Comparison of ENCODE assay signal across 29 cellular contexts in genomic region chr2:56715670-56716069, GRCh38.
"Had no signal": no experiment of that assay in that cellular context is flagged by ENCODE, and none has a peak within 500 bp of the region (broad histone marks: within the 10 kb centered on the region; RNA-seq: fewer than 3 reads in every experiment).

No MANE protein-coding gene starts in this region.

- H3K27ac Mint-ChIP-seq: activated B cell treated with CpG ODN at 0.5 μM for 24 hours; activated CD4-positive, alpha-beta memory T cell treated with anti-CD3 and anti-CD28 coated beads for 36 hours; activated CD4-positive, alpha-beta T cell treated with anti-CD3 and anti-CD28 coated beads, Interleukin-2, amount 10 ng/mL, durations not matched to agents 24 days and 14 days; activated naive CD4-positive, alpha-beta T cell treated with anti-CD3 and anti-CD28 coated beads, Interleukin-2, amount 50 U/mL, for 72 hours; activated naive CD8-positive, alpha-beta T cell treated with anti-CD3 and anti-CD28 coated beads, Interleukin-2, amount 50 U/mL, for 24 hours; brain; T-helper 17 cell had no signal

- H3K4me3 Mint-ChIP-seq: activated B cell treated with CpG ODN at 0.5 μM for 24 hours; activated CD4-positive, alpha-beta memory T cell treated with anti-CD3 and anti-CD28 coated beads for 36 hours; activated CD4-positive, alpha-beta T cell treated with anti-CD3 and anti-CD28 coated beads, Interleukin-2, amount 10 ng/mL, durations not matched to agents 24 days and 14 days; activated naive CD8-positive, alpha-beta T cell treated with anti-CD3 and anti-CD28 coated beads, Interleukin-2, amount 50 U/mL, for 24 hours; activated T-cell treated with anti-CD3 and anti-CD28 coated beads, Interleukin-2, amount 50 U/mL, for 4 hours; brain; central memory CD8-positive, alpha-beta T cell; T-helper 17 cell had no signal

- H3K36me3 Mint-ChIP-seq: activated CD4-positive, alpha-beta memory T cell treated with anti-CD3 and anti-CD28 coated beads for 36 hours; brain had no signal

- DNase-seq: activated B cell treated with CpG ODN at 0.5 μM for 24 hours; activated CD4-positive, alpha-beta memory T cell treated with anti-CD3 and anti-CD28 coated beads for 36 hours; activated CD4-positive, alpha-beta T cell treated with anti-CD3 and anti-CD28 coated beads for 1 hour; activated CD4-positive, alpha-beta T cell treated with anti-CD3 and anti-CD28 coated beads, Interleukin-2, amount 10 ng/mL, durations not matched to agents 24 days and 14 days; activated CD8-positive, alpha-beta memory T cell treated with anti-CD3 and anti-CD28 coated beads for 24 hours; activated effector memory CD4-positive, alpha-beta T cell treated with anti-CD3 and anti-CD28 coated beads, Interleukin-2, amount 50 U/mL, for 16 hours; activated naive CD4-positive, alpha-beta T cell treated with Interleukin-2 at 50 U/mL for 16 hours; activated naive CD8-positive, alpha-beta T cell treated with anti-CD3 and anti-CD28 coated beads, Interleukin-2, amount 50 U/mL, for 24 hours; activated T-cell treated with anti-CD3 and anti-CD28 coated beads, Interleukin-2, amount 50 U/mL, for 4 hours; amygdala; MG63; MV-4-11; NCI-H1105 treated with DMSO at 0.1 percent for 48 hours; NCI-H1436 treated with DMSO at 0.1 percent for 48 hours; NCI-H187 treated with DMSO at 0.1 percent for 48 hours; NCI-H2081 treated with DMSO at 0.1 percent for 48 hours; NCI-H345; NCI-H510A; NCI-H526 treated with DMSO at 0.1 percent for 48 hours; NCI-H82; Peyer's patch; Right ventricle myocardium superior; SJCRH30; T-helper 17 cell; T1000 had no signal

- H3K27me3 ChIP-seq: MG63, Peyer's patch had no signal

- H3K4me1 Mint-ChIP-seq: activated B cell treated with CpG ODN at 0.5 μM for 24 hours; activated CD4-positive, alpha-beta T cell treated with anti-CD3 and anti-CD28 coated beads, Interleukin-2, amount 10 ng/mL, durations not matched to agents 24 days and 14 days; activated naive CD8-positive, alpha-beta T cell treated with anti-CD3 and anti-CD28 coated beads, Interleukin-2, amount 50 U/mL, for 24 hours; central memory CD8-positive, alpha-beta T cell; T-helper 17 cell had no signal

- ATAC-seq: activated naive CD4-positive, alpha-beta T cell treated with anti-CD3 and anti-CD28 coated beads, Interleukin-2, amount 50 U/mL, for 72 hours; activated naive CD8-positive, alpha-beta T cell treated with anti-CD3 and anti-CD28 coated beads, Interleukin-2, amount 50 U/mL, for 24 hours; activated T-cell treated with anti-CD3 and anti-CD28 coated beads, Interleukin-2, amount 50 U/mL, for 4 hours; T-helper 17 cell had no signal

- H3K36me3 ChIP-seq: MG63, Peyer's patch, SJCRH30 had no signal

- H3K27ac ChIP-seq: Peyer's patch, RWPE1, SJCRH30 had no signal

- H3K9me3 ChIP-seq: MG63, Peyer's patch had no signal

- H3K27me3 Mint-ChIP-seq: activated B cell treated with CpG ODN at 0.5 μM for 24 hours; activated CD4-positive, alpha-beta memory T cell treated with anti-CD3 and anti-CD28 coated beads for 36 hours; activated CD4-positive, alpha-beta T cell treated with anti-CD3 and anti-CD28 coated beads, Interleukin-2, amount 10 ng/mL, durations not matched to agents 24 days and 14 days; activated naive CD8-positive, alpha-beta T cell treated with anti-CD3 and anti-CD28 coated beads, Interleukin-2, amount 50 U/mL, for 24 hours; central memory CD8-positive, alpha-beta T cell; T-helper 17 cell had no signal

- H3K4me3 ChIP-seq: MG63, Peyer's patch, SJCRH30 had no signal
